In the genomic region with DNA sequence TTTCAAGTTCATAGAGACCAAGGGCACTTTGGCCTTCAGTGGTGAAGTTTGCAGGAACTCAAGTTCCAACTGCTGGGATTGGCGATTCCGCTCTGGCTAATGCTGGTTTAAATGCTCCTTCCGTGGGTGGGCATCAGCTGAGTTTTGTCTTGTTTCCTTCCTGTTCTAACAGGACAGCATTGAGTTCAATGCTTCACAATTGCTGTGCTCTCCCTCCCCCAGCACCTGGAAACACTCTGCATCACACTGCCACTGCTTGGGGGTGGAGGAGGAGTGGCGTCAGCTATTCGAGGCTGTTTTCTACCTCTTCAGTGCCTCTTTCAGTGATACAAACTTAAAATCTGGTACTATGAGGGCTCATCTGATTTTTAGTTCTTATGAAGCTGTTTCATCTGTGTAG, we compare ENCODE assay signal across 20 cellular contexts.
"Had no signal": no experiment of that assay in that cellular context is flagged by ENCODE, and none has a peak within 500 bp of the region (broad histone marks: within the 10 kb centered on the region; RNA-seq: fewer than 3 reads in every experiment).

No MANE protein-coding gene starts in this region.

- H3K27me3 Mint-ChIP-seq: naive B cell; stimulated activated memory B cell treated with anti-CD40 and anti-IgM and Interleukin-4, amounts not matched to agents 10 μg/mL and 1 μg/mL and 100 μg/mL, for 72 hours; stimulated activated naive CD8-positive, alpha-beta T cell treated with anti-CD3 and anti-CD28 coated beads, Interleukin-15, Interleukin-2, amounts not matched to agents 100 ng/mL and 50 ng/mL, for 24 hours had no signal

- H3K27ac ChIP-seq: dorsolateral prefrontal cortex, heart left ventricle, psoas muscle, spleen, tibial artery, upper lobe of left lung, vagina had no signal

- H3K4me1 ChIP-seq: heart left ventricle, psoas muscle, spleen, tibial artery, upper lobe of left lung, vagina had no signal

- H3K4me3 ChIP-seq: dorsolateral prefrontal cortex, heart left ventricle, psoas muscle, spleen, tibial artery, upper lobe of left lung, vagina had no signal

- H3K36me3 ChIP-seq: heart left ventricle, spleen, tibial artery, upper lobe of left lung, vagina had no signal

- H3K9me3 Mint-ChIP-seq: nephron; stimulated activated memory B cell treated with anti-CD40 and anti-IgM and Interleukin-4, amounts not matched to agents 10 μg/mL and 1 μg/mL and 100 μg/mL, for 72 hours; stimulated activated naive CD8-positive, alpha-beta T cell treated with anti-CD3 and anti-CD28 coated beads, Interleukin-15, Interleukin-2, amounts not matched to agents 100 ng/mL and 50 ng/mL, for 24 hours had no signal

- H3K4me1 Mint-ChIP-seq: naive B cell; nephron; stimulated activated memory B cell treated with anti-CD40 and anti-IgM and Interleukin-4, amounts not matched to agents 10 μg/mL and 1 μg/mL and 100 μg/mL, for 72 hours had no signal

- H3K4me3 Mint-ChIP-seq: naive B cell; nephron; stimulated activated memory B cell treated with anti-CD40 and anti-IgM and Interleukin-4, amounts not matched to agents 10 μg/mL and 1 μg/mL and 100 μg/mL, for 72 hours; stimulated activated naive CD8-positive, alpha-beta T cell treated with anti-CD3 and anti-CD28 coated beads, Interleukin-15, Interleukin-2, amounts not matched to agents 100 ng/mL and 50 ng/mL, for 24 hours had no signal

- H3K27me3 ChIP-seq: heart left ventricle, spleen, tibial artery, upper lobe of left lung, vagina had no signal

- H3K36me3 Mint-ChIP-seq: naive B cell; stimulated activated memory B cell treated with anti-CD40 and anti-IgM and Interleukin-4, amounts not matched to agents 10 μg/mL and 1 μg/mL and 100 μg/mL, for 72 hours had no signal

- H3K9me3 ChIP-seq: heart left ventricle, psoas muscle, tibial artery, upper lobe of left lung, vagina had no signal

- DNase-seq: cortex of kidney; dorsolateral prefrontal cortex; effector CD8-positive, alpha-beta T cell; heart left ventricle; hippocampal formation; islet precursor cell; mammary epithelial cell; naive B cell; psoas muscle; retina; spleen; stimulated activated CD4-positive, alpha-beta T cell treated with anti-CD3 and anti-CD28 coated beads, Interleukin-15, amount 100 ng/mL, for 24 hours; stimulated activated CD4-positive, alpha-beta T cell treated with anti-CD3 and anti-CD28 coated beads, Interleukin-1b, Interleukin-23, amount 100 ng/mL, for 48 hours; stimulated activated CD4-positive, alpha-beta T cell treated with anti-CD3 and anti-CD28 coated beads, Interleukin-4, amount 100 ng/mL, for 24 hours; tibial artery; upper lobe of left lung had no signal

- H3K27ac Mint-ChIP-seq: naive B cell; nephron; stimulated activated memory B cell treated with anti-CD40 and anti-IgM and Interleukin-4, amounts not matched to agents 10 μg/mL and 1 μg/mL and 100 μg/mL, for 72 hours; stimulated activated naive CD8-positive, alpha-beta T cell treated with anti-CD3 and anti-CD28 coated beads, Interleukin-15, Interleukin-2, amounts not matched to agents 100 ng/mL and 50 ng/mL, for 24 hours had no signal
